In genomic region chr3:138474163-138474562, GRCh38 we compare ENCODE assay signal across 1 cellular context.
TF ChIP-seq lines count a peak whose summit lies in the region.

No MANE protein-coding gene starts in this region.

TF ChIP-seq in HepG2, 621 proteins besides CTCF, POLR2A, EP300 and RAD21:
- TF ChIP-seq ZNF230 (CRISPR knock-in tag; IDR thresholded peaks at IDR 0.05), result no peak
- TF ChIP-seq LCORL (IDR thresholded peaks at IDR 0.05), result peak; percentile 64
- no peak for TF ChIP-seq LCORL (CRISPR knock-in tag; IDR thresholded peaks at IDR 0.05)
- TF ChIP-seq GPBP1L1 (CRISPR knock-in tag; IDR thresholded peaks at IDR 0.05), result no peak
